Comparison of ENCODE assay signal across 32 cellular contexts in the genomic region with DNA sequence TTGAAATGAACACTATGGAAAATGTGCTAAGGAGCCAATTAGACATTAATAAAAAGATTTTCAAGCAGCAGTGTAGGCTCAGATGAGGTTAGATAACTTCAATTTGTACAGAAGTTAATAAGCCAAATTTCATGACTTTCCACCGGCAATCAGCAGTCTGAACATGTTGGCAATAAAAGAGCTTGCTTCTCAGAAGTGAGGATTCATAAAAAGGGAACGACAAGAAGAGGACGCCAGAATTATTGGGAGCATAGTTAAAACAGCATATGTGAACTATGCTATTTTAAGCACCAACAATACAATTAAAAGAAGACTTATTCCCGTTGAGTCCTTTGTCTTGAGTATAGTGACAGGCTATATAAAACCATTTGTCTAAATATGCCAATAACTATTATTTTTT.
"Had no signal": no experiment of that assay in that cellular context is flagged by ENCODE, and none has a peak within 500 bp of the region (broad histone marks: within the 10 kb centered on the region; RNA-seq: fewer than 3 reads in every experiment).

No MANE protein-coding gene starts in this region.

- H3K27me3 ChIP-seq: neural progenitor cell, ovary, right atrium auricular region, right lobe of liver, sigmoid colon, suprapubic skin, testis, tibial artery, transverse colon, upper lobe of right lung, uterus had no signal

- H3K27me3 Mint-ChIP-seq: naive thymus-derived CD4-positive, alpha-beta T cell; progenitor cell of endocrine pancreas; stimulated activated memory B cell treated with anti-CD40 and anti-IgM and Interleukin-4, amounts not matched to agents 10 μg/mL and 1 μg/mL and 100 μg/mL, for 72 hours; stimulated activated naive CD8-positive, alpha-beta T cell treated with anti-CD3 and anti-CD28 coated beads, Interleukin-15, amount 100 ng/mL, for 72 hours had no signal

- H3K4me1 ChIP-seq: neural progenitor cell, parathyroid adenoma, psoas muscle, right atrium auricular region, right lobe of liver, sigmoid colon, suprapubic skin, testis, tibial artery, transverse colon, upper lobe of right lung, uterus had no signal

- H3K36me3 Mint-ChIP-seq: naive thymus-derived CD4-positive, alpha-beta T cell; stimulated activated memory B cell treated with anti-CD40 and anti-IgM and Interleukin-4, amounts not matched to agents 10 μg/mL and 1 μg/mL and 100 μg/mL, for 72 hours had no signal

- H3K27ac ChIP-seq: neural progenitor cell, ovary, parathyroid adenoma, psoas muscle, right atrium auricular region, right lobe of liver, sigmoid colon, suprapubic skin, testis, tibial artery, transverse colon, upper lobe of right lung, uterus had no signal

- H3K4me1 Mint-ChIP-seq: naive thymus-derived CD4-positive, alpha-beta T cell; natural killer cell; nephron; neural progenitor cell; stimulated activated memory B cell treated with anti-CD40 and anti-IgM and Interleukin-4, amounts not matched to agents 10 μg/mL and 1 μg/mL and 100 μg/mL, for 72 hours; stimulated activated naive CD8-positive, alpha-beta T cell treated with anti-CD3 and anti-CD28 coated beads, Interleukin-15, amount 100 ng/mL, for 72 hours had no signal

- H3K27ac Mint-ChIP-seq: naive thymus-derived CD4-positive, alpha-beta T cell; natural killer cell; nephron; neural progenitor cell; progenitor cell of endocrine pancreas; stimulated activated memory B cell treated with anti-CD40 and anti-IgM and Interleukin-4, amounts not matched to agents 10 μg/mL and 1 μg/mL and 100 μg/mL, for 72 hours; stimulated activated naive CD8-positive, alpha-beta T cell treated with anti-CD3 and anti-CD28 coated beads, Interleukin-15, amount 100 ng/mL, for 72 hours; type B pancreatic cell had no signal

- ATAC-seq: naive thymus-derived CD4-positive, alpha-beta T cell; natural killer cell; psoas muscle; right lobe of liver; stimulated activated memory B cell treated with anti-CD40 and anti-IgM and Interleukin-4, amounts not matched to agents 10 μg/mL and 1 μg/mL and 100 μg/mL, for 72 hours; stimulated activated naive CD8-positive, alpha-beta T cell treated with anti-CD3 and anti-CD28 coated beads, Interleukin-15, amount 100 ng/mL, for 72 hours; stimulated activated naive CD8-positive, alpha-beta T cell treated with anti-CD3 and anti-CD28 coated beads, Interleukin-15, Interleukin-2, amounts not matched to agents 100 U/mL and 50 U/mL, for 24 hours; upper lobe of right lung had no signal

- DNase-seq: naive thymus-derived CD4-positive, alpha-beta T cell; natural killer cell; occipital lobe; ovary; posterior cingulate gyrus; psoas muscle; retina; right lobe of liver; sigmoid colon; small intestine; stimulated activated CD4-positive, alpha-beta T cell treated with anti-CD3 and anti-CD28 coated beads, Interleukin-15, amount 100 ng/mL, for 24 hours; stimulated activated CD4-positive, alpha-beta T cell treated with anti-CD3 and anti-CD28 coated beads, Interleukin-2, amount 100 ng/mL, for 24 hours; stimulated activated CD4-positive, alpha-beta T cell treated with anti-CD3 and anti-CD28 coated beads, Interleukin-4, amount 100 ng/mL, for 1 hour; stimulated activated CD4-positive, alpha-beta T cell treated with anti-CD3 and anti-CD28 coated beads, Interleukin-4, amount 100 ng/mL, for 4 hours; stimulated activated CD8-positive, alpha-beta memory T cell treated with anti-CD3 and anti-CD28 coated beads, Interleukin-4, amount 100 ng/mL, for 48 hours; stimulated activated naive CD4-positive, alpha-beta T cell; stimulated activated naive CD8-positive, alpha-beta T cell treated with anti-CD3 and anti-CD28 coated beads, Interleukin-15, amount 100 ng/mL, for 72 hours; stimulated activated naive CD8-positive, alpha-beta T cell treated with anti-CD3 and anti-CD28 coated beads, Interleukin-15, Interleukin-2, amounts not matched to agents 100 U/mL and 50 U/mL, for 24 hours; substantia nigra; testis; tibial artery; transverse colon; upper lobe of right lung; uterus had no signal

- H3K9me3 ChIP-seq: ovary, psoas muscle, right atrium auricular region, right lobe of liver, sigmoid colon, suprapubic skin, testis, tibial artery, transverse colon, upper lobe of right lung, uterus had no signal

- H3K4me3 Mint-ChIP-seq: naive thymus-derived CD4-positive, alpha-beta T cell; natural killer cell; nephron; neural progenitor cell; stimulated activated memory B cell treated with anti-CD40 and anti-IgM and Interleukin-4, amounts not matched to agents 10 μg/mL and 1 μg/mL and 100 μg/mL, for 72 hours; stimulated activated naive CD8-positive, alpha-beta T cell treated with anti-CD3 and anti-CD28 coated beads, Interleukin-15, amount 100 ng/mL, for 72 hours; type B pancreatic cell had no signal

- H3K9me3 Mint-ChIP-seq: nephron; neural progenitor cell; stimulated activated memory B cell treated with anti-CD40 and anti-IgM and Interleukin-4, amounts not matched to agents 10 μg/mL and 1 μg/mL and 100 μg/mL, for 72 hours; type B pancreatic cell had no signal

- H3K4me3 ChIP-seq: neural progenitor cell, ovary, psoas muscle, right atrium auricular region, right lobe of liver, sigmoid colon, suprapubic skin, testis, tibial artery, transverse colon, upper lobe of right lung, uterus had no signal
